ENCODE assay signal across 27 cellular contexts in genomic region chr2:121890041-121890440, GRCh38.
"Had no signal": no experiment of that assay in that cellular context is flagged by ENCODE, and none has a peak within 500 bp of the region (broad histone marks: within the 10 kb centered on the region; RNA-seq: fewer than 3 reads in every experiment).

No MANE protein-coding gene starts in this region.

- H3K4me1 Mint-ChIP-seq: central memory CD8-positive, alpha-beta T cell; stimulated activated memory B cell treated with anti-CD40 and anti-IgM and Interleukin-4, amounts not matched to agents 10 μg/mL and 1 μg/mL and 100 μg/mL, for 72 hours; stimulated activated naive CD8-positive, alpha-beta T cell treated with anti-CD3 and anti-CD28 coated beads, Interleukin-15, amount 100 ng/mL, for 72 hours had no signal

- DNase-seq: activated CD4-positive, alpha-beta T cell treated with anti-CD3 and anti-CD28 coated beads for 4 hours; activated CD4-positive, alpha-beta T cell treated with anti-CD3 and anti-CD28 coated beads, Interleukin-2, amount 50 U/mL, for 48 hours; activated CD8-positive, alpha-beta memory T cell treated with anti-CD3 and anti-CD28 coated beads, Interleukin-2, amount 50 U/mL, for 4 hours; activated gamma-delta T cell treated with Interleukin-2 at 50 U/mL for 16 hours; activated T-cell treated with anti-CD3 and anti-CD28 coated beads, Interleukin-2, amount 50 U/mL, for 1 hour; anterior cingulate cortex; effector memory CD4-positive, alpha-beta T cell; gastrocnemius medialis; glutamatergic neuron; left ventricle myocardium inferior; nucleus accumbens; pancreas; retina; stimulated activated CD4-positive, alpha-beta T cell treated with anti-CD3 and anti-CD28 coated beads, Interleukin-1b, Interleukin-23, amount 100 ng/mL, for 48 hours; stimulated activated CD4-positive, alpha-beta T cell treated with anti-CD3 and anti-CD28 coated beads, Interleukin-4, amount 100 ng/mL, for 4 hours; stimulated activated CD8-positive, alpha-beta memory T cell treated with anti-CD3 and anti-CD28 coated beads, Interleukin-4, amount 100 ng/mL, for 48 hours; stimulated activated naive CD8-positive, alpha-beta T cell treated with anti-CD3 and anti-CD28 coated beads, Interleukin-15, amount 100 ng/mL, for 72 hours; substantia nigra; uterus had no signal

- H3K9me3 Mint-ChIP-seq: activated naive CD4-positive, alpha-beta T cell treated with anti-CD3 and anti-CD28 coated beads, Interleukin-2, amount 50 U/mL, for 72 hours; central memory CD8-positive, alpha-beta T cell; nephron; stimulated activated memory B cell treated with anti-CD40 and anti-IgM and Interleukin-4, amounts not matched to agents 10 μg/mL and 1 μg/mL and 100 μg/mL, for 72 hours; stimulated activated naive CD8-positive, alpha-beta T cell treated with anti-CD3 and anti-CD28 coated beads, Interleukin-15, amount 100 ng/mL, for 72 hours; T-helper 2 cell treated with Interferon-gamma antibody and Interleukin-4, amounts not matched to agents 5 μg/mL and 100 μg/mL, for 36 hours had no signal

- H3K36me3 Mint-ChIP-seq: activated naive CD4-positive, alpha-beta T cell treated with anti-CD3 and anti-CD28 coated beads, Interleukin-2, amount 50 U/mL, for 72 hours; stimulated activated memory B cell treated with anti-CD40 and anti-IgM and Interleukin-4, amounts not matched to agents 10 μg/mL and 1 μg/mL and 100 μg/mL, for 72 hours; type B pancreatic cell had no signal

- H3K36me3 ChIP-seq: gastrocnemius medialis, left ventricle myocardium inferior, pancreas, prostate gland, uterus had no signal

- H3K27ac ChIP-seq: gastrocnemius medialis, left ventricle myocardium inferior, pancreas, prostate gland, uterus had no signal

- H3K4me2 ChIP-seq: smooth muscle cell had no signal

- H3K4me3 ChIP-seq: gastrocnemius medialis, left ventricle myocardium inferior, pancreas, prostate gland, smooth muscle cell, uterus had no signal

- H3K27ac Mint-ChIP-seq: activated naive CD4-positive, alpha-beta T cell treated with anti-CD3 and anti-CD28 coated beads, Interleukin-2, amount 50 U/mL, for 72 hours; stimulated activated memory B cell treated with anti-CD40 and anti-IgM and Interleukin-4, amounts not matched to agents 10 μg/mL and 1 μg/mL and 100 μg/mL, for 72 hours; T-helper 2 cell treated with Interferon-gamma antibody and Interleukin-4, amounts not matched to agents 5 μg/mL and 100 μg/mL, for 36 hours; type B pancreatic cell had no signal

- H3K27me3 ChIP-seq: gastrocnemius medialis, pancreas, uterus had no signal

- H3K4me1 ChIP-seq: gastrocnemius medialis, left ventricle myocardium inferior, pancreas, prostate gland, uterus had no signal

- H3K4me3 Mint-ChIP-seq: central memory CD8-positive, alpha-beta T cell; nephron; stimulated activated memory B cell treated with anti-CD40 and anti-IgM and Interleukin-4, amounts not matched to agents 10 μg/mL and 1 μg/mL and 100 μg/mL, for 72 hours; stimulated activated naive CD8-positive, alpha-beta T cell treated with anti-CD3 and anti-CD28 coated beads, Interleukin-15, amount 100 ng/mL, for 72 hours; T-helper 2 cell treated with Interferon-gamma antibody and Interleukin-4, amounts not matched to agents 5 μg/mL and 100 μg/mL, for 36 hours; type B pancreatic cell had no signal

- H3K9me3 ChIP-seq: gastrocnemius medialis, left ventricle myocardium inferior, pancreas, prostate gland, uterus had no signal
